12 cellular contexts compared by ENCODE assay signal in the genomic region with DNA sequence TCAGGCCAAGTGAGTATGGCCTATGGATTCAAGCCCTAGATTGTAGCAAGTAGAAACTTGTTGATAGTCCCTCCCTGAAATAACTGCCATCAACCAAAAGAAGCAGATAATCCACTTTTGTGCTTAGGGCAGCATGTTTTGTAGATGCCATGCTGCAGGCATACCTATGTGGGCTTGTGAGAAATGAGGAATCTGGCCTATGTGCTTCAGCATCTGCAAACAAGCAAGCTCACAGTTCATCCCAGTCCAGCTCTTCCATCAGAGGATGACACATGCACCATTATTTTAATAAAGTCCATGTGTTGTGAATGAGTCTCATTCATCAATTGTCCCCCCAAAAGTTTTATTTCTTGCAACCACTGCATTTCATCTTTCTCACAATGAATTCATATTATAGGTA.
DNase-seq lines count a peak whose midpoint lies in the region; ATAC-seq and TF ChIP-seq lines count a peak whose summit lies in the region.
"Had no signal": no experiment of that assay in that cellular context is flagged by ENCODE, and none has a peak within 500 bp of the region (broad histone marks: within the 10 kb centered on the region; RNA-seq: fewer than 3 reads in every experiment).

No MANE protein-coding gene starts in this region.

- ATAC-seq in HG02970 (IDR thresholded peaks at IDR 0.05; ENCODE audit: low FRiP score, unreplicated experiment), result no peak
- ATAC-seq: Right ventricle myocardium inferior had no signal

- DNase-seq in EL (peak; percentile 66), M059J (ENCODE audit: low read depth) (peak; percentile 70), epithelial cell of esophagus (ENCODE audit: low read depth) (peak; percentile 69), retinal pigment epithelial cell (ENCODE audit: low read depth) (peak; percentile 15), COLO668 (lab: John Stamatoyannopoulos, UW; ENCODE audit: unreplicated experiment) (no peak), activated gamma-delta T cell (lab: John Stamatoyannopoulos, UW) (no peak)
- DNase-seq: activated naive CD4-positive, alpha-beta T cell; effector memory CD4-positive, alpha-beta T cell; naive B cell; WERI-Rb-1 had no signal

- H3K4me3 ChIP-seq in epithelial cell of esophagus (ENCODE audit: low read length), result no peak overlapping the region
- no peak overlapping the region for H3K4me3 ChIP-seq in retinal pigment epithelial cell (ENCODE audit: low read length)

- TF ChIP-seq CTCF in epithelial cell of esophagus (IDR thresholded peaks at IDR 0.05; ENCODE audit: insufficient read depth, low read depth, low read length, missing control alignments) (no peak), retinal pigment epithelial cell (conservative IDR thresholded peaks at IDR 0.05; ENCODE audit: low read depth, low read length) (no peak)

Comparison
In these comparisons a context has a peak if more than half of its experiments do, and no peak if none do; other contexts are left out.
1. DNase-seq: peak in EL (single experiment), M059J (single experiment), epithelial cell of esophagus (single experiment) and retinal pigment epithelial cell (single experiment); none in COLO668 (single experiment) and activated gamma-delta T cell (single experiment).